ENCODE assay signal across 9 cellular contexts in genomic region chr1:103108525-103109150, GRCh38. TPM values are rescaled to one million over a fixed set of nuclear protein-coding genes. Genes with fewer than 3 reads are reported as not detected.
DNase-seq lines count a peak whose midpoint lies in the region; ATAC-seq and TF ChIP-seq lines count a peak whose summit lies in the region.
"Had no signal": no experiment of that assay in that cellular context is flagged by ENCODE, and none has a peak within 500 bp of the region (broad histone marks: within the 10 kb centered on the region; RNA-seq: fewer than 3 reads in every experiment).

No MANE protein-coding gene starts in this region.

- H3K27me3 Mint-ChIP-seq in natural killer cell (ENCODE audit: low read depth in 2 of 2): peaks cover 9 to 15% of the 10 kb centered on the region in 2 donors

- peak overlapping the region; percentile 75 for H3K4me3 ChIP-seq in brain microvascular endothelial cell (ENCODE audit: low read depth, low read length)
- peak overlapping the region; percentile 72 for H3K4me3 ChIP-seq in iPS-18c (ENCODE audit: insufficient read depth, low read depth, low read length)
- H3K4me3 ChIP-seq in retinal pigment epithelial cell (ENCODE audit: low read length): peak overlapping the region; percentile 81

- in situ Hi-C loops in brain microvascular endothelial cell (cut with HindIII; ENCODE audit: low pct_ligation_motif_present, low sequenced_read_pairs): no loop called here
- in situ Hi-C loops in ACHN (cut with HindIII; ENCODE audit: low pct_ligation_motif_present, low pct_unique_long_range_greater_than_20kb, low sequenced_read_pairs): no loop called here

- H3K4me3 Mint-ChIP-seq in natural killer cell: no peak overlapping the region

- DNase-seq in ELR (ENCODE audit: low read depth) (peak; percentile 43), brain microvascular endothelial cell (no peak), retinal pigment epithelial cell (ENCODE audit: low read depth) (no peak), ACHN (no peak), natural killer cell (no peak)
- DNase-seq: GOT3 had no signal

- H3K27ac Mint-ChIP-seq in natural killer cell: no peak overlapping the region

- H3K27ac ChIP-seq in brain microvascular endothelial cell: no peak overlapping the region

- H3K4me1 Mint-ChIP-seq in natural killer cell: peaks cover 0 to 16% of the 10 kb centered on the region in 2 donors

- intact Hi-C loops in natural killer cell (cut with micrococcal nuclease): loop anchor here (5.0 kb wide), 1 partner anchor 354 kb away; no protein-coding TSS in a partner anchor

- H3K9me3 Mint-ChIP-seq in natural killer cell: peaks cover 2% of the 10 kb centered on the region in 2 donors

- TF ChIP-seq CTCF in brain microvascular endothelial cell (IDR thresholded peaks at IDR 0.05; ENCODE audit: low read depth, low read length, missing control alignments) (no peak), retinal pigment epithelial cell (conservative IDR thresholded peaks at IDR 0.05; ENCODE audit: low read depth, low read length) (no peak), natural killer cell (IDR thresholded peaks at IDR 0.05) (no peak)

- H3K27me3 ChIP-seq in brain microvascular endothelial cell (replicated peaks): no peaks in the 10 kb centered on the region

- no peaks in the 10 kb centered on the region for H3K36me3 ChIP-seq in brain microvascular endothelial cell (replicated peaks)

- H3K9me3 ChIP-seq in iPS-18c (ENCODE audit: control insufficient read depth, insufficient read depth, low read length): no peaks in the 10 kb centered on the region

- no peak for ATAC-seq in GM18520 (IDR thresholded peaks at IDR 0.05; ENCODE audit: unreplicated experiment)
- ATAC-seq in GM18498 (IDR thresholded peaks at IDR 0.05; ENCODE audit: unreplicated experiment): no peak
- no peak for ATAC-seq in natural killer cell

- H3K36me3 Mint-ChIP-seq in natural killer cell: peaks cover 12% of the 10 kb centered on the region

RNA-seq across cellular contexts. Expression of gene COL11A1, which starts 0.3 kb away (rescaled TPM):
- total RNA-seq in natural killer cell: not detected
